Comparison of ENCODE assay signal across 10 cellular contexts in the genomic region with DNA sequence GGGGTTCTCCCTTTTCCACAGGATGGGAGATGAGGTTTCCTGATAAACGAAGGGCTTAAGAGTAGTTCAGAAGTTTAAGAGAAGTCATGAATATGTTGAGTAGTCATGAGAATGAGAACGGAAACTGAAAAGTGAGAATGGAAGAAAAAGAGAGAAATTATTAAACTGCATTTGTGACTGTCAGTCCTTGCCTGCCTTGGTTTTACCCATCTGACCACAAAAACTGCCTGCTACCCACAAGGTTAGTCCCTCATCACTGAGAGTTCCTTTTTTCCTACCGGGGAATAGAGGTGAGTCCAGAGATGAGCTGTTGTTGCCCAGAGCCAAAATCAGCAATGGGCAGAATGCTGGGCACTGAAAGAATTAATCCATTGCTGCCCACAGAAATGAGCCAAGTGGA.
DNase-seq lines count a peak whose midpoint lies in the region; ATAC-seq, FAIRE-seq and TF ChIP-seq lines count a peak whose summit lies in the region.
"Had no signal": no experiment of that assay in that cellular context is flagged by ENCODE, and none has a peak within 500 bp of the region (broad histone marks: within the 10 kb centered on the region; RNA-seq: fewer than 3 reads in every experiment).

No MANE protein-coding gene starts in this region.

- H3K79me1 ChIP-seq in mesendoderm (ENCODE audit: low read length), result no peaks in the 10 kb centered on the region

- H3K27ac Mint-ChIP-seq in T-cell, result no peak overlapping the region

- intact Hi-C loops in HepG2 (cut with micrococcal nuclease; ENCODE audit: unreplicated experiment), result no loop called here
- intact Hi-C loops in ovary (cut with DNase I), result no loop called here

- H3K4ac ChIP-seq in mesendoderm (ENCODE audit: low read depth, low read length), result no peak overlapping the region

- H3K36me3 ChIP-seq in HepG2 (replicated peaks in 1 of 2; ENCODE audit: control insufficient read depth in 1 of 2, insufficient read depth in 2 of 2, low read length in 2 of 2) (no peaks in the 10 kb centered on the region), ovary (no peaks in the 10 kb centered on the region), mesendoderm (ENCODE audit: control insufficient read depth, insufficient read depth, low read length) (no peaks in the 10 kb centered on the region)

- no peak overlapping the region for H2AK5ac ChIP-seq in mesendoderm (ENCODE audit: low read length)

- H3K27me3 ChIP-seq in HepG2 (ENCODE audit: control insufficient read depth in 1 of 2, insufficient read depth in 2 of 2, low read length in 2 of 2) (no peaks in the 10 kb centered on the region), ovary (no peaks in the 10 kb centered on the region), mesendoderm (ENCODE audit: insufficient read depth, low read length, poor library complexity) (no peaks in the 10 kb centered on the region)

- no peak overlapping the region for H2BK5ac ChIP-seq in mesendoderm (ENCODE audit: low read length)

- H3K4me2 ChIP-seq in HepG2 (ENCODE audit: low read depth, low read length) (no peak overlapping the region), mesendoderm (ENCODE audit: low read length) (no peak overlapping the region)

- H3K4me3 ChIP-seq in GM08714 (ENCODE audit: low read length) (peak overlapping the region; percentile 28; the same call in 1 of the 2 replicates), HepG2 (replicated peaks in 1 of 3; ENCODE audit: insufficient read depth in 1 of 3, low read depth in 2 of 3, low read length in 3 of 3) (no peak overlapping the region), ovary (no peak overlapping the region), mesendoderm (ENCODE audit: low read length) (no peak overlapping the region)

- H2BK120ac ChIP-seq in mesendoderm (ENCODE audit: low read depth, low read length), result no peak overlapping the region

- DNase-seq in GM19238 (ENCODE audit: insufficient read length, low spot score) (peak; percentile 10), HepG2 (ENCODE audit: low spot score) (no peak), T-cell (no peak), ovary (no peak), mesendoderm (no peak)
- DNase-seq: aorta, GDM1 had no signal

- no peak overlapping the region for H3K4me3 Mint-ChIP-seq in T-cell

- H3K23ac ChIP-seq in mesendoderm (ENCODE audit: low read length), result no peak overlapping the region

- H3K79me2 ChIP-seq in HepG2 (ENCODE audit: insufficient read depth, low read length) (no peaks in the 10 kb centered on the region), mesendoderm (ENCODE audit: control insufficient read depth, insufficient read depth, low read length) (no peaks in the 10 kb centered on the region)

- H3K56ac ChIP-seq in mesendoderm (ENCODE audit: low read length), result no peak overlapping the region

- no peaks in the 10 kb centered on the region for H4K20me1 ChIP-seq in HepG2 (ENCODE audit: insufficient read depth, low read length)

- in situ Hi-C loops in HepG2 (cut with HindIII; ENCODE audit: extremely low pct_ligation_motif_present, low pct_unique_long_range_greater_than_20kb), result no loop called here

- H4K8ac ChIP-seq in mesendoderm (ENCODE audit: low read depth, low read length), result no peak overlapping the region

- TF ChIP-seq CTCF in HepG2 (CRISPR knock-in tag; IDR thresholded peaks at IDR 0.05) (no peak), ovary (IDR thresholded peaks at IDR 0.05) (no peak)

- peaks cover 0 to 6% of the 10 kb centered on the region in 2 donors for H3K27me3 Mint-ChIP-seq in T-cell

- H3K9ac ChIP-seq in HepG2 (ENCODE audit: insufficient read depth, low read depth, low read length), result no peak overlapping the region
- H3K9ac ChIP-seq in mesendoderm (ENCODE audit: low read length), result no peak overlapping the region

- no peak overlapping the region for H4K5ac ChIP-seq in mesendoderm (ENCODE audit: low read length)

- TF ChIP-seq POLR2A in HepG2 (IDR thresholded peaks at IDR 0.05; ENCODE audit: insufficient read depth in 1 of 2, low read depth in 2 of 2, low read length in 2 of 2), result no peak
- TF ChIP-seq POLR2A in ovary (IDR thresholded peaks at IDR 0.05), result no peak

- no peaks in the 10 kb centered on the region; the same call in 1 of the 2 replicates for H3K4me1 ChIP-seq in HepG2 (ENCODE audit: insufficient read depth, low read length)
- peaks cover 1% of the 10 kb centered on the region for H3K4me1 ChIP-seq in ovary (ENCODE audit: insufficient read depth)
- H3K4me1 ChIP-seq in mesendoderm (ENCODE audit: control insufficient read depth, low read depth, low read length), result no peaks in the 10 kb centered on the region

- CTCF ChIA-PET in HepG2 (lab: Yijun Ruan, JAX; ENCODE audit: low intra/inter-chr PET ratio, low total read pairs), result no interaction called here
- CTCF ChIA-PET in T-cell (lab: Charles Lee), result no interaction called here

- H3K9me3 Mint-ChIP-seq in T-cell, result no peaks in the 10 kb centered on the region

- no peaks in the 10 kb centered on the region for H3K36me3 Mint-ChIP-seq in T-cell

- no peaks in the 10 kb centered on the region for H3K9me3 ChIP-seq in HepG2 (ENCODE audit: low read length)
- no peaks in the 10 kb centered on the region for H3K9me3 ChIP-seq in ovary

- FAIRE-seq in HepG2 (lab: Jason Lieb, UNC), result no peak

- BruUV-seq in HepG2 (replicated peaks; lab: Mats Ljungman, UMichigan), result no TSS peak

- TF ChIP-seq RAD21 in HepG2 (CRISPR knock-in tag; IDR thresholded peaks at IDR 0.05), result no peak

- POLR2A ChIA-PET in HepG2 (lab: Yijun Ruan, JAX) (no interaction called here), T-cell (lab: Charles Lee) (no interaction called here)

- TF ChIP-seq EP300 in HepG2 (IDR thresholded peaks at IDR 0.05; ENCODE audit: low read depth in 2 of 2, low read length in 2 of 2) (no peak), HepG2 (CRISPR knock-in tag; IDR thresholded peaks at IDR 0.05; ENCODE audit: borderline replicate concordance) (no peak), ovary (IDR thresholded peaks at IDR 0.05) (no peak)

- WGBS in HepG2 (ENCODE audit: low lambda C conversion rate), result 16% methylated on average over 3 of the region's 3 CpGs
- WGBS in ovary, 3 donors, result 87 to 94% (median 91%) methylated on average over 3 of the region's 3 CpGs
- no CpG with 5 or more reads among the region's 3 CpGs for WGBS in mesendoderm (ENCODE audit: extremely low coverage, insufficient coverage, low lambda C conversion rate)

- H3K27ac ChIP-seq in HepG2 (ENCODE audit: extremely low read length, insufficient read depth, low read length) (no peak overlapping the region), ovary (no peak overlapping the region), mesendoderm (ENCODE audit: low read depth, low read length) (no peak overlapping the region)

- no peak overlapping the region for H3K18ac ChIP-seq in mesendoderm (ENCODE audit: low read length)

- no peaks in the 10 kb centered on the region for H3K4me1 Mint-ChIP-seq in T-cell

- no peak overlapping the region for H2AFZ ChIP-seq in HepG2 (ENCODE audit: low read length)

- H2BK15ac ChIP-seq in mesendoderm (replicated peaks; ENCODE audit: low read depth), result no peak overlapping the region

- ATAC-seq in HG02623 (IDR thresholded peaks at IDR 0.05; ENCODE audit: unreplicated experiment) (peak; percentile 97), HG03439 (IDR thresholded peaks at IDR 0.05; ENCODE audit: unreplicated experiment) (peak; percentile 91), HepG2 (no peak), T-cell (replicated peaks in 1 of 4) (no peak)

TF ChIP-seq in HepG2, 621 proteins besides CTCF, POLR2A, EP300 and RAD21:
- no peak for TF ChIP-seq SATB2 (CRISPR knock-in tag; IDR thresholded peaks at IDR 0.05)
- TF ChIP-seq KMT2A (CRISPR knock-in tag; IDR thresholded peaks at IDR 0.05), result no peak
- TF ChIP-seq ZNF24 (IDR thresholded peaks at IDR 0.05), result no peak
- no peak for TF ChIP-seq ZNF337 (CRISPR knock-in tag; IDR thresholded peaks at IDR 0.05; ENCODE audit: borderline replicate concordance, low read depth)
- TF ChIP-seq KAT2B (IDR thresholded peaks at IDR 0.05; ENCODE audit: borderline replicate concordance, low read depth, low read length), result no peak
- TF ChIP-seq ZNF556 (CRISPR knock-in tag; IDR thresholded peaks at IDR 0.05; ENCODE audit: borderline replicate concordance), result no peak
- no peak for TF ChIP-seq TEAD3 (CRISPR knock-in tag; optimal IDR thresholded peaks at IDR 0.05; ENCODE audit: borderline replicate concordance)
TF ChIP-seq in HepG2: peak in this region for 0.

Comparison
In these comparisons a context has a peak if more than half of its experiments do, and no peak if none do; other contexts are left out.
1. ATAC-seq: peak in HG02623 (single experiment) and HG03439 (single experiment); none in HepG2 (single experiment) and T-cell (0 of 4).